Comparison of ENCODE assay signal across 1 cellular context in the genomic region with DNA sequence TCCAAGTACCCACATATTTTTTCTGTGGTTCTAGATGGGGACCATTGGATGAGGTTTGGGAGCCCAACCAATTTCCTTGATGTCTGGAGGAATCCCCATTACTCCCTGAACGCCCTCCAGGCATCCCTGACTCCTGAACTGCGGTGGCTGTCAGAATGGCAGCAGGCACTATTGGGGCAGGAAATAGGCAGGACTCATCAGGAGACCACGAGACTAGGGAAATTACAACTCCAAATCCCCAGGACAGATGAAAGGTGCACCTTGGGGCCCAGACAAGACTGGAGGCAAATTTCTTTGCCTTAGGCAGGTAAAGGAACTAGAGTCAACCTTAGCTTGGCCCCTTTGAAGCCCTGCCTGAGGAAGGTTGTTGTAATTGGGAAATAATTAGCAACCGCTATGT.
TF ChIP-seq lines count a peak whose summit lies in the region.

No MANE protein-coding gene starts in this region.

TF ChIP-seq in IMR-90, 13 proteins besides CTCF, POLR2A, EP300 and RAD21:
- TF ChIP-seq CHD1 (IDR thresholded peaks at IDR 0.05; ENCODE audit: low read depth, low read length), result no peak
- no peak for TF ChIP-seq MAZ (IDR thresholded peaks at IDR 0.05; ENCODE audit: borderline replicate concordance, low read depth, low read length)
- no peak for TF ChIP-seq BHLHE40 (IDR thresholded peaks at IDR 0.05; ENCODE audit: low read depth, low read length)
- no peak for TF ChIP-seq FOS (IDR thresholded peaks at IDR 0.05; ENCODE audit: low read depth, low read length)
- no peak for TF ChIP-seq USF2 (IDR thresholded peaks at IDR 0.05; ENCODE audit: low read depth, low read length)
- no peak for TF ChIP-seq RFX5 (IDR thresholded peaks at IDR 0.05; ENCODE audit: low read depth, low read length)
- TF ChIP-seq CEBPB (IDR thresholded peaks at IDR 0.05; ENCODE audit: low read depth, low read length), result no peak
- no peak for TF ChIP-seq MAFK (IDR thresholded peaks at IDR 0.05; ENCODE audit: low read depth, low read length)
- no peak for TF ChIP-seq NFE2L2 (IDR thresholded peaks at IDR 0.05; ENCODE audit: low read depth, low read length)
